In genomic region chr1:51284487-51284954, GRCh38 we compare ENCODE assay signal across 8 cellular contexts. TPM values are rescaled to one million over a fixed set of nuclear protein-coding genes. Genes with fewer than 3 reads are reported as not detected.
DNase-seq lines count a peak whose midpoint lies in the region; ATAC-seq and TF ChIP-seq lines count a peak whose summit lies in the region.

No MANE protein-coding gene starts in this region.

- peak; percentile 33 for ATAC-seq in GM18870 (IDR thresholded peaks at IDR 0.05; ENCODE audit: unreplicated experiment)
- ATAC-seq in HG02610 (IDR thresholded peaks at IDR 0.05; ENCODE audit: unreplicated experiment): peak; percentile 41
- ATAC-seq in heart left ventricle: peak; percentile 69 to 90 (median 80)
- ATAC-seq in WTC11: no peak

- H3K27me3 ChIP-seq in heart left ventricle: no peaks in the 10 kb centered on the region

- H3K4me3 Mint-ChIP-seq in WTC11: no peak overlapping the region

- TF ChIP-seq CTCF in heart left ventricle (IDR thresholded peaks at IDR 0.05) (no peak), WTC11 (IDR thresholded peaks at IDR 0.05) (no peak)

- no peak overlapping the region for H3K27ac Mint-ChIP-seq in WTC11

- POLR2A ChIA-PET in WTC11 (lab: Charles Lee): no interaction called here

- H3K27ac ChIP-seq in heart left ventricle: no peak overlapping the region

- intact Hi-C loops in heart left ventricle (cut with DNase I): no loop called here

- no peaks in the 10 kb centered on the region for H3K9me3 Mint-ChIP-seq in WTC11

- TF ChIP-seq POLR2A in heart left ventricle (IDR thresholded peaks at IDR 0.05): no peak

- CTCF ChIA-PET in WTC11 (lab: Charles Lee): interaction anchor here (0.6 kb wide), 1 partner anchor 18 kb away, joined by 3 read pairs; no protein-coding TSS in a partner anchor

- no peaks in the 10 kb centered on the region for H3K27me3 Mint-ChIP-seq in WTC11 (ENCODE audit: low read depth)

- H3K36me3 Mint-ChIP-seq in WTC11: no peaks in the 10 kb centered on the region

- DNase-seq in NCI-H2029 treated with DMSO at 0.1 percent for 48 hours (lab: John Stamatoyannopoulos, UW): peak; percentile 100
- peak in 4 of 5 donors; percentile 42 to 57 (median 50) for DNase-seq in heart left ventricle
- DNase-seq in WTC11 (ENCODE audit: low spot score): no peak
- no peak for DNase-seq in NCI-H2227 treated with DMSO at 0.1 percent for 48 hours (lab: John Stamatoyannopoulos, UW)
- DNase-seq in GM03348 (ENCODE audit: low spot score): no peak
- DNase-seq in GDM1 (lab: John Stamatoyannopoulos, UW): no peak

- peaks cover 0 to 22% (median 9%) of the 10 kb centered on the region in 12 donors for H3K4me1 ChIP-seq in heart left ventricle

- peaks cover 0 to 20% (median 0%) of the 10 kb centered on the region in 9 donors for H3K36me3 ChIP-seq in heart left ventricle

- H3K4me1 Mint-ChIP-seq in WTC11: peaks cover 4% of the 10 kb centered on the region

- no peaks in the 10 kb centered on the region for H3K9me3 ChIP-seq in heart left ventricle

- H3K4me3 ChIP-seq in heart left ventricle: no peak overlapping the region

TF ChIP-seq in WTC11, 78 proteins besides CTCF, POLR2A, EP300 and RAD21:
- TF ChIP-seq CBFB (CRISPR knock-in tag; IDR thresholded peaks at IDR 0.05; ENCODE audit: low read depth) (no peak), RELA (CRISPR knock-in tag; IDR thresholded peaks at IDR 0.05; ENCODE audit: borderline replicate concordance) (no peak), TEAD1 (CRISPR knock-in tag; IDR thresholded peaks at IDR 0.05) (no peak), E2F1 (CRISPR knock-in tag; IDR thresholded peaks at IDR 0.05) (no peak), ZNF423 (CRISPR knock-in tag; IDR thresholded peaks at IDR 0.05) (no peak), STAT6 (CRISPR knock-in tag; conservative IDR thresholded peaks at IDR 0.05; ENCODE audit: low read depth) (no peak)

RNA-seq across cellular contexts. Expression of gene TTC39A, which starts 45.8 kb away (rescaled TPM):
- total RNA-seq in heart left ventricle (10 to 100 TPM; 14.5 to 29.2 (median 23.5) TPM), WTC11 (2021) (3.4 to 8.4 TPM (median 5.7 TPM) in 3 replicates)
- polyA plus RNA-seq in heart left ventricle: 10 to 100 TPM in 1 of 2 donors, 1 to 10 TPM in 1; 8.4 to 16.0 TPM

RNA-seq across cellular contexts. Expression of gene RNF11, which starts 48.4 kb away (rescaled TPM):
- 100 to 1,000 TPM in 7 of 9 donors, 10 to 100 TPM in 2; 77.3 to 139 (median 107) TPM for total RNA-seq in heart left ventricle
- 100 to 1,000 TPM in 1 of 2 donors, 10 to 100 TPM in 1; 42.4 to 143 TPM for polyA plus RNA-seq in heart left ventricle
- total RNA-seq in WTC11 (2021): 45.5 to 50.8 TPM (median 46.1 TPM) in 3 replicates

Comparison
In these comparisons a context has a peak if more than half of its experiments do, and no peak if none do; other contexts are left out.
1. DNase-seq: peak in NCI-H2029 treated with DMSO at 0.1 percent for 48 hours (single experiment) and heart left ventricle (4 of 5); none in WTC11 (single experiment), NCI-H2227 treated with DMSO at 0.1 percent for 48 hours (single experiment), GM03348 (single experiment) and GDM1 (single experiment).